ENCODE assay signal across 18 cellular contexts in genomic region chr12:45377815-45378214, GRCh38.
DNase-seq lines count a peak whose midpoint lies in the region; ATAC-seq, FAIRE-seq and TF ChIP-seq lines count a peak whose summit lies in the region.
"Had no signal": no experiment of that assay in that cellular context is flagged by ENCODE, and none has a peak within 500 bp of the region (broad histone marks: within the 10 kb centered on the region; RNA-seq: fewer than 3 reads in every experiment).

No MANE protein-coding gene starts in this region.

- intact Hi-C loops in endothelial cell of umbilical vein (cut with micrococcal nuclease) (loop anchor here (2.0 kb wide), 2 partner anchors 109 to 163 kb away; no protein-coding TSS in a partner anchor), cardiac septum (cut with DNase I) (no loop called here)

- peaks cover 2% of the 10 kb centered on the region for H4K20me1 ChIP-seq in endothelial cell of umbilical vein (replicated peaks; ENCODE audit: control insufficient read depth, extremely low read depth, insufficient read depth, low read length)
- H4K20me1 ChIP-seq: BLaER1 had no signal

- no peaks in the 10 kb centered on the region for H3K9me1 ChIP-seq in endothelial cell of umbilical vein (replicated peaks; ENCODE audit: control insufficient read depth, extremely low read depth, insufficient read depth, low read length)

- ATAC-seq in RWPE2 (ENCODE audit: low read depth) (peak; percentile 38), HG02678 (IDR thresholded peaks at IDR 0.05; ENCODE audit: unreplicated experiment) (no peak)
- ATAC-seq: A549, GM12878, GM23338, HCT116 had no signal

- no peak overlapping the region for H2AFZ ChIP-seq in ACC112 (ENCODE audit: low read length, unreplicated experiment)
- no peak overlapping the region for H2AFZ ChIP-seq in endothelial cell of umbilical vein (ENCODE audit: low read depth, low read length)
- H2AFZ ChIP-seq: GM23338 had no signal

- CTCF ChIA-PET in endothelial cell of umbilical vein (lab: Charles Lee): interaction anchor here (0.8 to 3.5 kb wide), 5 partner anchors 11 to 194 kb away, joined by 3 to 14 read pairs (median 4); partner anchors contain the start of gene ANO6

- POLR2A ChIA-PET in endothelial cell of umbilical vein (lab: Charles Lee): no interaction called here

- TF ChIP-seq CTCF in RWPE2 (IDR thresholded peaks at IDR 0.05; ENCODE audit: poor library complexity, severe bottlenecking) (no peak), endothelial cell of umbilical vein (IDR thresholded peaks at IDR 0.05; ENCODE audit: extremely low read depth in 1 of 2, insufficient read depth in 1 of 2, low read depth in 1 of 2, low read length in 2 of 2) (no peak)

- H3K27ac ChIP-seq in ACC112 (ENCODE audit: low read depth, low read length): peak overlapping the region; percentile 52
- peak overlapping the region; percentile 41 for H3K27ac ChIP-seq in RWPE2 (ENCODE audit: poor library complexity, severe bottlenecking)
- H3K27ac ChIP-seq in endothelial cell of umbilical vein (ENCODE audit: insufficient read depth, low read depth, low read length): no peak overlapping the region
- H3K27ac ChIP-seq: 22Rv1, A549, BLaER1 had no signal

- dilution Hi-C loops in endothelial cell of umbilical vein (cut with MboI; ENCODE audit: extremely low pct_ligation_motif_present, low sequenced_read_pairs): no loop called here

- H3K27me3 ChIP-seq in ACC112 (ENCODE audit: insufficient read depth, low read length) (no peaks in the 10 kb centered on the region), RWPE2 (ENCODE audit: insufficient read depth, poor library complexity, severe bottlenecking) (no peaks in the 10 kb centered on the region), endothelial cell of umbilical vein (ENCODE audit: control insufficient read depth in 2 of 2, insufficient read depth in 2 of 2, low read length in 2 of 2) (no peaks in the 10 kb centered on the region)
- H3K27me3 ChIP-seq: BLaER1 had no signal

- no peak for TF ChIP-seq POLR2A in endothelial cell of umbilical vein (IDR thresholded peaks at IDR 0.05; ENCODE audit: low read depth, low read length)

- no peak overlapping the region for H3K9ac ChIP-seq in endothelial cell of umbilical vein (replicated peaks; ENCODE audit: extremely low read depth, insufficient read depth, low read length)
- H3K9ac ChIP-seq: BLaER1 had no signal

- no peaks in the 10 kb centered on the region for H3K9me3 ChIP-seq in RWPE2 (ENCODE audit: severe bottlenecking)
- no peaks in the 10 kb centered on the region for H3K9me3 ChIP-seq in endothelial cell of umbilical vein (replicated peaks; ENCODE audit: control insufficient read depth, insufficient read depth, low read length)
- H3K9me3 ChIP-seq: A549, BLaER1 had no signal

- H3K4me2 ChIP-seq in endothelial cell of umbilical vein (ENCODE audit: insufficient read depth, low read length): peak overlapping the region; percentile 13
- H3K4me2 ChIP-seq: A549, BLaER1, GM23338 had no signal

- H3K4me3 ChIP-seq in ACC112 (ENCODE audit: low read depth, low read length) (peak overlapping the region; percentile 22; the same call in 1 of the 2 replicates), RWPE2 (ENCODE audit: severe bottlenecking) (no peak overlapping the region), endothelial cell of umbilical vein (replicated peaks in 1 of 3; ENCODE audit: insufficient read depth in 1 of 3, low read depth in 1 of 3, low read length in 3 of 3) (no peak overlapping the region)
- H3K4me3 ChIP-seq: A549, BLaER1, GM12878, GM23338 had no signal

- BruUV-seq in endothelial cell of umbilical vein (replicated peaks; lab: Mats Ljungman, UMichigan): no TSS peak

- peak; percentile 32 for DNase-seq in HCEC 1CT
- no peak for DNase-seq in RWPE2 (ENCODE audit: low spot score)
- DNase-seq in endothelial cell of umbilical vein (ENCODE audit: low read depth, low spot score): no peak
- DNase-seq in cardiac septum (ENCODE audit: low spot score): no peak
- DNase-seq in T-helper 2 cell: no peak
- no peak for DNase-seq in superior temporal gyrus (ENCODE audit: extremely low spot score)
- DNase-seq: CD4-positive, alpha-beta memory T cell; DMS153; DMS79 had no signal

- H3K36me3 ChIP-seq in ACC112 (ENCODE audit: insufficient read depth, low read length) (peaks cover 9% of the 10 kb centered on the region), RWPE2 (ENCODE audit: low read depth) (peaks cover 19% of the 10 kb centered on the region), endothelial cell of umbilical vein (ENCODE audit: control insufficient read depth in 2 of 2, extremely low read depth in 1 of 2, insufficient read depth in 2 of 2, low read length in 2 of 2) (peaks cover 0 to 13% of the 10 kb centered on the region in 2 experiments)

- FAIRE-seq in endothelial cell of umbilical vein (lab: Jason Lieb, UNC): no peak
- FAIRE-seq: A549, GM12878, H54 had no signal

- H3K79me2 ChIP-seq in ACC112 (ENCODE audit: control insufficient read depth, insufficient read depth, low read length, unreplicated experiment) (no peaks in the 10 kb centered on the region), endothelial cell of umbilical vein (ENCODE audit: control insufficient read depth, insufficient read depth, low read length) (no peaks in the 10 kb centered on the region)

- H3K4me1 ChIP-seq in ACC112 (ENCODE audit: control insufficient read depth, insufficient read depth, low read length, unreplicated experiment) (peaks cover 34% of the 10 kb centered on the region), RWPE2 (ENCODE audit: insufficient read depth, poor library complexity, severe bottlenecking) (peaks cover 17% of the 10 kb centered on the region), endothelial cell of umbilical vein (ENCODE audit: control insufficient read depth, extremely low read depth, insufficient read depth, low read length) (peaks cover 30% of the 10 kb centered on the region)
- H3K4me1 ChIP-seq: BLaER1 had no signal

TF ChIP-seq in endothelial cell of umbilical vein, 7 proteins besides CTCF, POLR2A, EP300 and RAD21:
- TF ChIP-seq POLR2AphosphoS5 (IDR thresholded peaks at IDR 0.05; ENCODE audit: insufficient read depth, low read depth, low read length): no peak
- no peak for TF ChIP-seq GATA2 (IDR thresholded peaks at IDR 0.05; ENCODE audit: insufficient read depth, insufficient read length, low read depth, low read length)
- TF ChIP-seq MAX (IDR thresholded peaks at IDR 0.05; ENCODE audit: insufficient read depth, insufficient read length): no peak
- peak; percentile 58 for TF ChIP-seq FOS (IDR thresholded peaks at IDR 0.05; ENCODE audit: borderline replicate concordance, insufficient read depth, low read length)
- TF ChIP-seq MYC (IDR thresholded peaks at IDR 0.05; ENCODE audit: low read depth, low read length): no peak
- peak; percentile 59 for TF ChIP-seq JUN (IDR thresholded peaks at IDR 0.05; ENCODE audit: borderline replicate concordance, insufficient read depth, insufficient read length, low read depth)
- no peak for TF ChIP-seq EZH2 (IDR thresholded peaks at IDR 0.05; ENCODE audit: borderline replicate concordance, low read depth, low read length, severe bottlenecking)
